In the genomic region with DNA sequence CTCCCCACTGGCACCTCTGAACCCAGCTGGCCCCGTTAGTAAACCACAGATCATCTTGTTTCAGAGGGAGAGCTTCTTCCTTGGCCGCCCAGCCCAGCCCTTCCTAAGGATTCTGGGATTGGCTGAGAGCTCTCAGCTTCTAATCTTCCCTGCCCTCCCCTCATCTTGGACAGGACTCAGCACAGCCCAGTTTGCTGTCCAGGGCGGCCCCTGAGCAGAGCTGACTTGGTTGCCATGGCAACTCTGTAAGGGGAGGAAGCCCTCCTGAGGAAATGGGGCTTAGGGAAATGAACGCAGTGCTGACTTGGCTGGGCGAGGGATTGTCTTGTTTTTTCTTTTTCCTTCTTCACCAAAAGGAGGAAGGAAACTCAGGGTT, we compare ENCODE assay signal across 1 cellular context.
TF ChIP-seq lines count a peak whose summit lies in the region.

No MANE protein-coding gene starts in this region.

TF ChIP-seq in K562, 482 proteins besides CTCF, POLR2A, EP300 and RAD21:
- TF ChIP-seq RFX1 (IDR thresholded peaks at IDR 0.05) (peak; percentile 99), ZNF696 (CRISPR knock-in tag; conservative IDR thresholded peaks at IDR 0.05) (no peak), SPI1 (IDR thresholded peaks at IDR 0.05; ENCODE audit: borderline replicate concordance, low read depth, low read length) (peak; percentile 38; the same call in 1 of the 2 replicates), SRF (CRISPR knock-in tag; IDR thresholded peaks at IDR 0.05) (peak in 1 of 2 experiments; percentile 78; a peak in 1 of 4 replicates), CSDE1 (IDR thresholded peaks at IDR 0.05) (peak in 1 of 2 experiments; percentile 81; a peak in 2 of 4 replicates), ZNF23 (CRISPR knock-in tag; IDR thresholded peaks at IDR 0.05) (no peak), NRF1 (conservative IDR thresholded peaks at IDR 0.05 in 1 of 2, IDR thresholded peaks at IDR 0.05 in 1 of 2) (peak; percentile 45 to 63; a peak in 3 of 4 replicates), ZBTB7A (IDR thresholded peaks at IDR 0.05; ENCODE audit: borderline replicate concordance, control insufficient read depth, low read depth, low read length) (0 out of 2 replicates have a peak, but pooled peaks have one; percentile 10), MAZ (CRISPR knock-in tag; conservative IDR thresholded peaks at IDR 0.05 in 1 of 2, IDR thresholded peaks at IDR 0.05 in 1 of 2) (0 out of 4 replicates have a peak, but pooled peaks of 1 of the 2 experiments have one; percentile 26), BMI1 (IDR thresholded peaks at IDR 0.05; ENCODE audit: low read length) (peak; percentile 77; the same call in 1 of the 2 replicates)
- TF ChIP-seq, protein P1, sequence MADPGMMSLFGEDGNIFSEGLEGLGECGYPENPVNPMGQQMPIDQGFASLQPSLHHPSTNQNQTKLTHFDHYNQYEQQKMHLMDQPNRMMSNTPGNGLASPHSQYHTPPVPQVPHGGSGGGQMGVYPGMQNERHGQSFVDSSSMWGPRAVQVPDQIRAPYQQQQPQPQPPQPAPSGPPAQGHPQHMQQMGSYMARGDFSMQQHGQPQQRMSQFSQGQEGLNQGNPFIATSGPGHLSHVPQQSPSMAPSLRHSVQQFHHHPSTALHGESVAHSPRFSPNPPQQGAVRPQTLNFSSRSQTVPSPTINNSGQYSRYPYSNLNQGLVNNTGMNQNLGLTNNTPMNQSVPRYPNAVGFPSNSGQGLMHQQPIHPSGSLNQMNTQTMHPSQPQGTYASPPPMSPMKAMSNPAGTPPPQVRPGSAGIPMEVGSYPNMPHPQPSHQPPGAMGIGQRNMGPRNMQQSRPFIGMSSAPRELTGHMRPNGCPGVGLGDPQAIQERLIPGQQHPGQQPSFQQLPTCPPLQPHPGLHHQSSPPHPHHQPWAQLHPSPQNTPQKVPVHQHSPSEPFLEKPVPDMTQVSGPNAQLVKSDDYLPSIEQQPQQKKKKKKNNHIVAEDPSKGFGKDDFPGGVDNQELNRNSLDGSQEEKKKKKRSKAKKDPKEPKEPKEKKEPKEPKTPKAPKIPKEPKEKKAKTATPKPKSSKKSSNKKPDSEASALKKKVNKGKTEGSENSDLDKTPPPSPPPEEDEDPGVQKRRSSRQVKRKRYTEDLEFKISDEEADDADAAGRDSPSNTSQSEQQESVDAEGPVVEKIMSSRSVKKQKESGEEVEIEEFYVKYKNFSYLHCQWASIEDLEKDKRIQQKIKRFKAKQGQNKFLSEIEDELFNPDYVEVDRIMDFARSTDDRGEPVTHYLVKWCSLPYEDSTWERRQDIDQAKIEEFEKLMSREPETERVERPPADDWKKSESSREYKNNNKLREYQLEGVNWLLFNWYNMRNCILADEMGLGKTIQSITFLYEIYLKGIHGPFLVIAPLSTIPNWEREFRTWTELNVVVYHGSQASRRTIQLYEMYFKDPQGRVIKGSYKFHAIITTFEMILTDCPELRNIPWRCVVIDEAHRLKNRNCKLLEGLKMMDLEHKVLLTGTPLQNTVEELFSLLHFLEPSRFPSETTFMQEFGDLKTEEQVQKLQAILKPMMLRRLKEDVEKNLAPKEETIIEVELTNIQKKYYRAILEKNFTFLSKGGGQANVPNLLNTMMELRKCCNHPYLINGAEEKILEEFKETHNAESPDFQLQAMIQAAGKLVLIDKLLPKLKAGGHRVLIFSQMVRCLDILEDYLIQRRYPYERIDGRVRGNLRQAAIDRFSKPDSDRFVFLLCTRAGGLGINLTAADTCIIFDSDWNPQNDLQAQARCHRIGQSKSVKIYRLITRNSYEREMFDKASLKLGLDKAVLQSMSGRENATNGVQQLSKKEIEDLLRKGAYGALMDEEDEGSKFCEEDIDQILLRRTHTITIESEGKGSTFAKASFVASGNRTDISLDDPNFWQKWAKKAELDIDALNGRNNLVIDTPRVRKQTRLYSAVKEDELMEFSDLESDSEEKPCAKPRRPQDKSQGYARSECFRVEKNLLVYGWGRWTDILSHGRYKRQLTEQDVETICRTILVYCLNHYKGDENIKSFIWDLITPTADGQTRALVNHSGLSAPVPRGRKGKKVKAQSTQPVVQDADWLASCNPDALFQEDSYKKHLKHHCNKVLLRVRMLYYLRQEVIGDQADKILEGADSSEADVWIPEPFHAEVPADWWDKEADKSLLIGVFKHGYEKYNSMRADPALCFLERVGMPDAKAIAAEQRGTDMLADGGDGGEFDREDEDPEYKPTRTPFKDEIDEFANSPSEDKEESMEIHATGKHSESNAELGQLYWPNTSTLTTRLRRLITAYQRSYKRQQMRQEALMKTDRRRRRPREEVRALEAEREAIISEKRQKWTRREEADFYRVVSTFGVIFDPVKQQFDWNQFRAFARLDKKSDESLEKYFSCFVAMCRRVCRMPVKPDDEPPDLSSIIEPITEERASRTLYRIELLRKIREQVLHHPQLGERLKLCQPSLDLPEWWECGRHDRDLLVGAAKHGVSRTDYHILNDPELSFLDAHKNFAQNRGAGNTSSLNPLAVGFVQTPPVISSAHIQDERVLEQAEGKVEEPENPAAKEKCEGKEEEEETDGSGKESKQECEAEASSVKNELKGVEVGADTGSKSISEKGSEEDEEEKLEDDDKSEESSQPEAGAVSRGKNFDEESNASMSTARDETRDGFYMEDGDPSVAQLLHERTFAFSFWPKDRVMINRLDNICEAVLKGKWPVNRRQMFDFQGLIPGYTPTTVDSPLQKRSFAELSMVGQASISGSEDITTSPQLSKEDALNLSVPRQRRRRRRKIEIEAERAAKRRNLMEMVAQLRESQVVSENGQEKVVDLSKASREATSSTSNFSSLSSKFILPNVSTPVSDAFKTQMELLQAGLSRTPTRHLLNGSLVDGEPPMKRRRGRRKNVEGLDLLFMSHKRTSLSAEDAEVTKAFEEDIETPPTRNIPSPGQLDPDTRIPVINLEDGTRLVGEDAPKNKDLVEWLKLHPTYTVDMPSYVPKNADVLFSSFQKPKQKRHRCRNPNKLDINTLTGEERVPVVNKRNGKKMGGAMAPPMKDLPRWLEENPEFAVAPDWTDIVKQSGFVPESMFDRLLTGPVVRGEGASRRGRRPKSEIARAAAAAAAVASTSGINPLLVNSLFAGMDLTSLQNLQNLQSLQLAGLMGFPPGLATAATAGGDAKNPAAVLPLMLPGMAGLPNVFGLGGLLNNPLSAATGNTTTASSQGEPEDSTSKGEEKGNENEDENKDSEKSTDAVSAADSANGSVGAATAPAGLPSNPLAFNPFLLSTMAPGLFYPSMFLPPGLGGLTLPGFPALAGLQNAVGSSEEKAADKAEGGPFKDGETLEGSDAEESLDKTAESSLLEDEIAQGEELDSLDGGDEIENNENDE (IDR thresholded peaks at IDR 0.05; ENCODE audit: low read depth, low read length): no peak
